1 cellular context compared by ENCODE assay signal in genomic region chr6:73516712-73517489, GRCh38.
TF ChIP-seq lines count a peak whose summit lies in the region.

No MANE protein-coding gene starts in this region.

TF ChIP-seq in HEK293, 187 proteins besides CTCF, POLR2A, EP300 and RAD21 (continued from another document):
- TF ChIP-seq ZNF580 (tag by site-specific recombination; IDR thresholded peaks at IDR 0.05) (no peak), ZNF292 (tag by site-specific recombination; IDR thresholded peaks at IDR 0.05; ENCODE audit: borderline replicate concordance, low read depth) (no peak), ZNF146 (tag by site-specific recombination; IDR thresholded peaks at IDR 0.05) (no peak), ZNF341 (tag by site-specific recombination; IDR thresholded peaks at IDR 0.05; ENCODE audit: low read depth) (no peak), ZNF2 (tag by site-specific recombination; IDR thresholded peaks at IDR 0.05) (0 out of 2 replicates have a peak, but pooled peaks have one; percentile 22), ZNF600 (tag by site-specific recombination; IDR thresholded peaks at IDR 0.05) (peak; percentile 18; the same call in 1 of the 2 replicates), ZNF223 (tag by site-specific recombination; IDR thresholded peaks at IDR 0.05) (no peak), ZNF518A (tag by site-specific recombination; conservative IDR thresholded peaks at IDR 0.05; ENCODE audit: low read depth) (no peak), SP7 (tag by site-specific recombination; IDR thresholded peaks at IDR 0.05) (0 out of 2 replicates have a peak, but pooled peaks have one; percentile 20), HIC1 (tag by site-specific recombination; IDR thresholded peaks at IDR 0.05) (no peak), SCRT1 (tag by site-specific recombination; IDR thresholded peaks at IDR 0.05; ENCODE audit: borderline replicate concordance) (no peak), ZFP3 (tag by site-specific recombination; IDR thresholded peaks at IDR 0.05; ENCODE audit: low read depth) (no peak), ZNF645 (tag by site-specific recombination; IDR thresholded peaks at IDR 0.05) (no peak), ZNF221 (tag by site-specific recombination; IDR thresholded peaks at IDR 0.05; ENCODE audit: borderline replicate concordance) (no peak), ZSCAN5A (tag by site-specific recombination; IDR thresholded peaks at IDR 0.05) (no peak), ZNF777 (tag by site-specific recombination; IDR thresholded peaks at IDR 0.05; ENCODE audit: borderline replicate concordance) (no peak), PRDM1 (tag by site-specific recombination; IDR thresholded peaks at IDR 0.05) (peak; percentile 71), ZBTB44 (tag by site-specific recombination; IDR thresholded peaks at IDR 0.05) (peak; percentile 67)
